8 cellular contexts compared by ENCODE assay signal in genomic region chr4:184339398-184340193, GRCh38.
DNase-seq lines count a peak whose midpoint lies in the region; ATAC-seq, FAIRE-seq and TF ChIP-seq lines count a peak whose summit lies in the region.
"Not testable (repeated sequence)": the region's sequence is repeated elsewhere in the genome, so short reads cannot be mapped to it uniquely, and the experiment has no call there.

No MANE protein-coding gene starts in this region.

- H4K20me1 ChIP-seq in GM12878 (ENCODE audit: control insufficient read depth, insufficient read depth); fibroblast of lung (ENCODE audit: control insufficient read depth, extremely low read depth, insufficient read depth, low read length): not testable (repeated sequence)

- not testable (repeated sequence) for TF ChIP-seq POLR2A in GM12878 (IDR thresholded peaks at IDR 0.05; ENCODE audit: low read depth, low read length); stomach (IDR thresholded peaks at IDR 0.05)

- in situ Hi-C loops in GM12878 (cut with MboI) = not testable (repeated sequence)

- not testable (repeated sequence) for FAIRE-seq in GM12878 (lab: Jason Lieb, UNC)

- SMC1A ChIA-PET in GM12878 (lab: Charles Lee; ENCODE audit: uncharacterized antibody, unreplicated experiment) = interaction anchor here (1.9 to 17.5 kb wide), 3 partner anchors 11 to 75 kb away, joined by 6 to 411 read pairs (median 305); no protein-coding TSS in a partner anchor

- not testable (repeated sequence) for H3K4me2 ChIP-seq in GM12878 (ENCODE audit: control insufficient read depth, insufficient read depth); fibroblast of lung (ENCODE audit: extremely low read depth, insufficient read depth, low read length)

- not testable (repeated sequence) for H3K27ac Mint-ChIP-seq in activated CD4-positive, alpha-beta T cell treated with anti-CD3 and anti-CD28 coated beads, Interleukin-2, amount 10 ng/mL, durations not matched to agents 7 days and 5 days

- not testable (repeated sequence) for H3K27me3 ChIP-seq in GM12878 (replicated peaks in 1 of 2; ENCODE audit: control insufficient read depth in 2 of 2, insufficient read depth in 2 of 2, low read length in 1 of 2); fibroblast of lung (ENCODE audit: control insufficient read depth, insufficient read depth, low read length); stomach

- H3K27me3 Mint-ChIP-seq in activated CD4-positive, alpha-beta T cell treated with anti-CD3 and anti-CD28 coated beads, Interleukin-2, amount 10 ng/mL, durations not matched to agents 7 days and 5 days = not testable (repeated sequence)

- TF ChIP-seq CTCF in GM12878 (IDR thresholded peaks at IDR 0.05 in 2 of 3, conservative IDR thresholded peaks at IDR 0.05 in 1 of 3; ENCODE audit: control insufficient read depth in 2 of 3, extremely low read depth in 1 of 3, insufficient read depth in 1 of 3, low read depth in 3 of 3, low read length in 3 of 3); fibroblast of lung (conservative IDR thresholded peaks at IDR 0.05 in 1 of 2, IDR thresholded peaks at IDR 0.05 in 1 of 2; ENCODE audit: low read depth in 1 of 2, low read length in 2 of 2); stomach (IDR thresholded peaks at IDR 0.05): not testable (repeated sequence)

- H3K4me1 ChIP-seq in GM12878 (ENCODE audit: control insufficient read depth, insufficient read depth, low read length) = peaks cover 16% of the 10 kb centered on the region
- not testable (repeated sequence) for H3K4me1 ChIP-seq in fibroblast of lung (ENCODE audit: control insufficient read depth, extremely low read depth, insufficient read depth, low read length)
- H3K4me1 ChIP-seq in stomach = peaks cover 4 to 49% (median 18%) of the 10 kb centered on the region in 4 donors

- not testable (repeated sequence) for BruUV-seq in GM12878 (replicated peaks; lab: Mats Ljungman, UMichigan)

- RAD21 ChIA-PET in GM12878 (lab: Charles Lee; ENCODE audit: unreplicated experiment) = interaction anchor here (1.2 kb wide), 1 partner anchor 10 kb away, joined by 3 read pairs; no protein-coding TSS in a partner anchor

- H3K27ac ChIP-seq in GM12878 (ENCODE audit: control insufficient read depth, insufficient read depth) = not testable (repeated sequence)
- H3K27ac ChIP-seq in fibroblast of lung (ENCODE audit: insufficient read depth, low read length) = peak overlapping the region; percentile 19
- peak overlapping the region; percentile 43 to 49 (median 47) for H3K27ac ChIP-seq in stomach

- not testable (repeated sequence) for H3K9me3 ChIP-seq in GM12878 (replicated peaks; ENCODE audit: control insufficient read depth, insufficient read depth, low read length); fibroblast of lung (ENCODE audit: control insufficient read depth, insufficient read depth, low read depth, low read length); stomach

- TF ChIP-seq EP300 in GM12878 (IDR thresholded peaks at IDR 0.05; ENCODE audit: borderline replicate concordance in 1 of 2, control insufficient read depth in 1 of 2, low read depth in 2 of 2, low read length in 2 of 2); stomach (IDR thresholded peaks at IDR 0.05): not testable (repeated sequence)

- H3K4me1 Mint-ChIP-seq in activated CD4-positive, alpha-beta T cell treated with anti-CD3 and anti-CD28 coated beads, Interleukin-2, amount 10 ng/mL, durations not matched to agents 7 days and 5 days = peaks cover 32% of the 10 kb centered on the region

- DNase-seq in EL = peak; percentile 58
- DNase-seq in LHCN-M2 (ENCODE audit: low read depth) = peak; percentile 38
- DNase-seq in RPMI7951 (ENCODE audit: low read depth) = peak; percentile 71
- peak; percentile 20 for DNase-seq in activated CD4-positive, alpha-beta T cell treated with anti-CD3 and anti-CD28 coated beads, Interleukin-2, amount 10 ng/mL, durations not matched to agents 7 days and 5 days
- DNase-seq in GM12878 (ENCODE audit: low read depth, low spot score); stomach: not testable (repeated sequence)
- peak; percentile 22 to 80 for DNase-seq in fibroblast of lung (ENCODE audit: low read depth in 2 of 2)
- peak; percentile 31 for DNase-seq in iris pigment epithelial cell (ENCODE audit: low read depth)

- not testable (repeated sequence) for ATAC-seq in GM12878

- POLR2A ChIA-PET in activated CD4-positive, alpha-beta T cell treated with anti-CD3 and anti-CD28 coated beads, Interleukin-2, amount 10 ng/mL, durations not matched to agents 7 days and 5 days (lab: Charles Lee) = not testable (repeated sequence)
- POLR2A ChIA-PET in GM12878 (lab: Charles Lee) = interaction anchor here (0.9 to 16.9 kb wide), 4 partner anchors 11 to 81 kb away, joined by 3 to 445 read pairs (median 3); no protein-coding TSS in a partner anchor

- H3K9ac ChIP-seq in GM12878 (ENCODE audit: control insufficient read depth, insufficient read depth, low read length); fibroblast of lung (ENCODE audit: insufficient read depth, low read length): not testable (repeated sequence)

- CTCF ChIA-PET in activated CD4-positive, alpha-beta T cell treated with anti-CD3 and anti-CD28 coated beads, Interleukin-2, amount 10 ng/mL, durations not matched to agents 7 days and 5 days (lab: Charles Lee) = interaction anchor here (0.6 to 2.6 kb wide), 2 partner anchors 11 to 1056 kb away, joined by 5 to 10 read pairs; no protein-coding TSS in a partner anchor
- CTCF ChIA-PET in GM12878 (lab: Yijun Ruan, JAX) = not testable (repeated sequence)

- H2AFZ ChIP-seq in GM12878 (ENCODE audit: control insufficient read depth, low read depth, low read length); fibroblast of lung (ENCODE audit: low read length): not testable (repeated sequence)

- peaks cover 2 to 15% of the 10 kb centered on the region in 2 experiments; a peak in 3 of 4 replicates for H3K36me3 ChIP-seq in GM12878 (ENCODE audit: control insufficient read depth in 2 of 2, insufficient read depth in 2 of 2, low read length in 1 of 2)
- H3K36me3 ChIP-seq in fibroblast of lung (ENCODE audit: control insufficient read depth, insufficient read depth, low read length); stomach: not testable (repeated sequence)

- intact Hi-C loops in GM12878 (cut with micrococcal nuclease; ENCODE audit: unreplicated experiment); stomach (cut with DNase I; ENCODE audit: low total_unique reads): not testable (repeated sequence)

- H3K9me3 Mint-ChIP-seq in activated CD4-positive, alpha-beta T cell treated with anti-CD3 and anti-CD28 coated beads, Interleukin-2, amount 10 ng/mL, durations not matched to agents 7 days and 5 days = peaks cover 24% of the 10 kb centered on the region

- not testable (repeated sequence) for H3K4me3 Mint-ChIP-seq in activated CD4-positive, alpha-beta T cell treated with anti-CD3 and anti-CD28 coated beads, Interleukin-2, amount 10 ng/mL, durations not matched to agents 7 days and 5 days

- peaks cover 17% of the 10 kb centered on the region for H3K79me2 ChIP-seq in GM12878 (ENCODE audit: control insufficient read depth, insufficient read depth, low read length)
- not testable (repeated sequence) for H3K79me2 ChIP-seq in fibroblast of lung (ENCODE audit: control insufficient read depth, insufficient read depth, low read length)

- WGBS in GM12878 (ENCODE audit: insufficient coverage, insufficient replicate concordance, low lambda C conversion rate, missing lambda C conversion rate) = 99% methylated on average over 5 of the region's 5 CpGs
- WGBS in stomach, 5 donors = 82 to 94% (median 91%) methylated on average over 5 of the region's 5 CpGs

- H3K4me3 ChIP-seq in GM12878; fibroblast of lung (replicated peaks in 1 of 4; ENCODE audit: control extremely low read depth in 1 of 4, insufficient read depth in 1 of 4, low read depth in 3 of 4, low read length in 4 of 4); stomach: not testable (repeated sequence)

- not testable (repeated sequence) for H3K36me3 Mint-ChIP-seq in activated CD4-positive, alpha-beta T cell treated with anti-CD3 and anti-CD28 coated beads, Interleukin-2, amount 10 ng/mL, durations not matched to agents 7 days and 5 days (ENCODE audit: low read depth)

- TF ChIP-seq RAD21 in GM12878 (IDR thresholded peaks at IDR 0.05; ENCODE audit: insufficient read depth, low read depth, low read length) = not testable (repeated sequence)

TF ChIP-seq in GM12878, 131 proteins besides CTCF, POLR2A, EP300 and RAD21:
- TF ChIP-seq SRF (IDR thresholded peaks at IDR 0.05; ENCODE audit: low read depth in 2 of 2, low read length in 2 of 2) = peak; percentile 15 to 72; a peak in 1 of 4 replicates
- TF ChIP-seq, protein P1, sequence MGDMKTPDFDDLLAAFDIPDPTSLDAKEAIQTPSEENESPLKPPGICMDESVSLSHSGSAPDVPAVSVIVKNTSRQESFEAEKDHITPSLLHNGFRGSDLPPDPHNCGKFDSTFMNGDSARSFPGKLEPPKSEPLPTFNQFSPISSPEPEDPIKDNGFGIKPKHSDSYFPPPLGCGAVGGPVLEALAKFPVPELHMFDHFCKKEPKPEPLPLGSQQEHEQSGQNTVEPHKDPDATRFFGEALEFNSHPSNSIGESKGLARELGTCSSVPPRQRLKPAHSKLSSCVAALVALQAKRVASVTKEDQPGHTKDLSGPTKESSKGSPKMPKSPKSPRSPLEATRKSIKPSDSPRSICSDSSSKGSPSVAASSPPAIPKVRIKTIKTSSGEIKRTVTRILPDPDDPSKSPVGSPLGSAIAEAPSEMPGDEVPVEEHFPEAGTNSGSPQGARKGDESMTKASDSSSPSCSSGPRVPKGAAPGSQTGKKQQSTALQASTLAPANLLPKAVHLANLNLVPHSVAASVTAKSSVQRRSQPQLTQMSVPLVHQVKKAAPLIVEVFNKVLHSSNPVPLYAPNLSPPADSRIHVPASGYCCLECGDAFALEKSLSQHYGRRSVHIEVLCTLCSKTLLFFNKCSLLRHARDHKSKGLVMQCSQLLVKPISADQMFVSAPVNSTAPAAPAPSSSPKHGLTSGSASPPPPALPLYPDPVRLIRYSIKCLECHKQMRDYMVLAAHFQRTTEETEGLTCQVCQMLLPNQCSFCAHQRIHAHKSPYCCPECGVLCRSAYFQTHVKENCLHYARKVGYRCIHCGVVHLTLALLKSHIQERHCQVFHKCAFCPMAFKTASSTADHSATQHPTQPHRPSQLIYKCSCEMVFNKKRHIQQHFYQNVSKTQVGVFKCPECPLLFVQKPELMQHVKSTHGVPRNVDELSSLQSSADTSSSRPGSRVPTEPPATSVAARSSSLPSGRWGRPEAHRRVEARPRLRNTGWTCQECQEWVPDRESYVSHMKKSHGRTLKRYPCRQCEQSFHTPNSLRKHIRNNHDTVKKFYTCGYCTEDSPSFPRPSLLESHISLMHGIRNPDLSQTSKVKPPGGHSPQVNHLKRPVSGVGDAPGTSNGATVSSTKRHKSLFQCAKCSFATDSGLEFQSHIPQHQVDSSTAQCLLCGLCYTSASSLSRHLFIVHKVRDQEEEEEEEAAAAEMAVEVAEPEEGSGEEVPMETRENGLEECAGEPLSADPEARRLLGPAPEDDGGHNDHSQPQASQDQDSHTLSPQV (IDR thresholded peaks at IDR 0.05) = 0 out of 2 replicates have a peak, but pooled peaks have one; percentile 34
